Comparison of ENCODE assay signal across 19 cellular contexts in genomic region chr20:39878809-39879208, GRCh38.
DNase-seq lines count a peak whose midpoint lies in the region; ATAC-seq and TF ChIP-seq lines count a peak whose summit lies in the region.
"Had no signal": no experiment of that assay in that cellular context is flagged by ENCODE, and none has a peak within 500 bp of the region (broad histone marks: within the 10 kb centered on the region; RNA-seq: fewer than 3 reads in every experiment).

No MANE protein-coding gene starts in this region.

- intact Hi-C loops in MCF 10A (cut with micrococcal nuclease): no loop called here
- intact Hi-C loops in breast epithelium (cut with DNase I; ENCODE audit: low total_unique reads): no loop called here
- intact Hi-C loops in mammary epithelial cell (cut with micrococcal nuclease): loop anchor here (10.0 kb wide), 2 partner anchors 354 to 454 kb away; no protein-coding TSS in a partner anchor

- H4K20me1 ChIP-seq in mammary epithelial cell (ENCODE audit: insufficient read depth, low read length) (no peaks in the 10 kb centered on the region), smooth muscle cell (ENCODE audit: low read depth) (no peaks in the 10 kb centered on the region)
- H4K20me1 ChIP-seq: BLaER1 had no signal

- H3K9ac ChIP-seq in mammary epithelial cell (ENCODE audit: insufficient read depth, low read length): no peak overlapping the region
- no peak overlapping the region for H3K9ac ChIP-seq in smooth muscle cell (ENCODE audit: low read depth)
- H3K9ac ChIP-seq: BLaER1 had no signal

- DNase-seq in MCF 10A (ENCODE audit: unreplicated experiment) (peak; percentile 60), breast epithelium (ENCODE audit: low spot score in 2 of 2) (no peak), mammary epithelial cell (peak; percentile 68), fibroblast of villous mesenchyme (ENCODE audit: low read depth) (peak; percentile 30), smooth muscle cell (lab: John Stamatoyannopoulos, UW; ENCODE audit: unreplicated experiment) (no peak), upper lobe of left lung (no peak)
- DNase-seq in natural killer cell treated with Interleukin-12 subunit alpha and Interleukin-12 subunit beta and Interleukin-15 and Interleukin-18, amount 100 ng/mL, for 72 hours (ENCODE audit: low spot score): no peak
- DNase-seq: 8988T; CD8-positive, alpha-beta memory T cell; DND-41; GDM1; HFFc6; Karpas-422; NCI-H1105; NCI-H1694; NCI-H226 had no signal

- ATAC-seq in GM21526 (IDR thresholded peaks at IDR 0.05; ENCODE audit: low FRiP score, unreplicated experiment) (no peak), upper lobe of left lung (ENCODE audit: low FRiP score in 2 of 2) (no peak)
- no peak for ATAC-seq in natural killer cell treated with Interleukin-12 subunit alpha and Interleukin-12 subunit beta and Interleukin-15 and Interleukin-18, amount 100 ng/mL, for 72 hours

- CTCF ChIA-PET in MCF 10A (lab: Yijun Ruan, JAX): interaction anchor here (0.5 to 3.6 kb wide), 20 partner anchors 13 to 1090 kb away, joined by 3 to 17 read pairs (median 4); partner anchors contain the start of gene MAFB
- CTCF ChIA-PET in mammary epithelial cell (lab: Charles Lee; ENCODE audit: low non-redundant PET): interaction anchor here (0.6 kb wide), 1 partner anchor 295 kb away, joined by 3 read pairs; no protein-coding TSS in a partner anchor

- H3K79me2 ChIP-seq in mammary epithelial cell (ENCODE audit: insufficient read depth, low read length) (no peaks in the 10 kb centered on the region), smooth muscle cell (ENCODE audit: low read depth) (no peaks in the 10 kb centered on the region)

- H3K4me2 ChIP-seq in mammary epithelial cell (ENCODE audit: insufficient read depth, low read depth, low read length) (peak overlapping the region; percentile 12), smooth muscle cell (no peak overlapping the region)
- H3K4me2 ChIP-seq: BLaER1 had no signal

- H3K27me3 Mint-ChIP-seq in MCF 10A (ENCODE audit: insufficient read depth, unreplicated experiment): no peaks in the 10 kb centered on the region
- H3K27me3 Mint-ChIP-seq in natural killer cell treated with Interleukin-12 subunit alpha and Interleukin-12 subunit beta and Interleukin-15 and Interleukin-18, amount 100 ng/mL, for 72 hours: no peaks in the 10 kb centered on the region
- H3K27me3 Mint-ChIP-seq: CD8-positive, alpha-beta memory T cell had no signal

- no peaks in the 10 kb centered on the region for H3K36me3 ChIP-seq in breast epithelium
- H3K36me3 ChIP-seq in mammary epithelial cell (ENCODE audit: insufficient read depth, low read length): no peaks in the 10 kb centered on the region
- H3K36me3 ChIP-seq in smooth muscle cell (ENCODE audit: low read depth): no peaks in the 10 kb centered on the region
- H3K36me3 ChIP-seq in upper lobe of left lung: no peaks in the 10 kb centered on the region
- H3K36me3 ChIP-seq: BLaER1, SJSA1 had no signal

- TF ChIP-seq EP300 in upper lobe of left lung (IDR thresholded peaks at IDR 0.05): no peak

- H3K9me3 Mint-ChIP-seq in MCF 10A (ENCODE audit: unreplicated experiment): no peaks in the 10 kb centered on the region
- no peaks in the 10 kb centered on the region for H3K9me3 Mint-ChIP-seq in natural killer cell treated with Interleukin-12 subunit alpha and Interleukin-12 subunit beta and Interleukin-15 and Interleukin-18, amount 100 ng/mL, for 72 hours
- H3K9me3 Mint-ChIP-seq: HFFc6 had no signal

- H3K9me3 ChIP-seq in breast epithelium (no peaks in the 10 kb centered on the region), mammary epithelial cell (replicated peaks; ENCODE audit: insufficient read depth, low read length) (no peaks in the 10 kb centered on the region), smooth muscle cell (replicated peaks; ENCODE audit: low read depth) (no peaks in the 10 kb centered on the region), upper lobe of left lung (no peaks in the 10 kb centered on the region)
- H3K9me3 ChIP-seq: SJSA1 had no signal

- no peak overlapping the region for H3K4me3 Mint-ChIP-seq in MCF 10A (ENCODE audit: unreplicated experiment)
- H3K4me3 Mint-ChIP-seq in natural killer cell treated with Interleukin-12 subunit alpha and Interleukin-12 subunit beta and Interleukin-15 and Interleukin-18, amount 100 ng/mL, for 72 hours: no peak overlapping the region
- H3K4me3 Mint-ChIP-seq: CD8-positive, alpha-beta memory T cell; HFFc6 had no signal

- POLR2A ChIA-PET in MCF 10A (lab: Yijun Ruan, JAX): interaction anchor here (0.6 to 2.2 kb wide), 8 partner anchors 9 to 810 kb away, joined by 3 to 11 read pairs (median 4); partner anchors contain the start of gene MAFB

- TF ChIP-seq CTCF in MCF 10A (IDR thresholded peaks at IDR 0.05; ENCODE audit: unreplicated experiment) (no peak), breast epithelium (IDR thresholded peaks at IDR 0.05) (no peak), mammary epithelial cell (conservative IDR thresholded peaks at IDR 0.05 in 1 of 2, IDR thresholded peaks at IDR 0.05 in 1 of 2; ENCODE audit: extremely low read depth in 1 of 2, insufficient read depth in 1 of 2, low read depth in 1 of 2, low read length in 2 of 2) (no peak), fibroblast of villous mesenchyme (IDR thresholded peaks at IDR 0.05; ENCODE audit: insufficient read depth, low read depth, low read length) (no peak), smooth muscle cell (IDR thresholded peaks at IDR 0.05; ENCODE audit: borderline replicate concordance, insufficient read depth, poor library complexity, severe bottlenecking) (no peak), upper lobe of left lung (IDR thresholded peaks at IDR 0.05) (no peak)

- dilution Hi-C loops in mammary epithelial cell (cut with HindIII; ENCODE audit: low sequenced_read_pairs): no loop called here

- H3K27me3 ChIP-seq in breast epithelium: no peaks in the 10 kb centered on the region
- no peaks in the 10 kb centered on the region for H3K27me3 ChIP-seq in mammary epithelial cell (ENCODE audit: insufficient read depth, low read length)
- H3K27me3 ChIP-seq in smooth muscle cell (ENCODE audit: low read depth): no peaks in the 10 kb centered on the region
- H3K27me3 ChIP-seq in upper lobe of left lung: no peaks in the 10 kb centered on the region
- H3K27me3 ChIP-seq: BLaER1, SJSA1 had no signal

- peaks cover 10% of the 10 kb centered on the region for H3F3A ChIP-seq in smooth muscle cell (ENCODE audit: low read depth)

- no TSS peak for BruUV-seq in MCF 10A (replicated peaks; lab: Mats Ljungman, UMichigan)
- BruUV-seq in mammary epithelial cell (replicated peaks; lab: Mats Ljungman, UMichigan): no TSS peak

- no peaks in the 10 kb centered on the region for H3K4me1 ChIP-seq in breast epithelium
- H3K4me1 ChIP-seq in mammary epithelial cell (ENCODE audit: insufficient read depth, low read length): peaks cover 18% of the 10 kb centered on the region
- H3K4me1 ChIP-seq in smooth muscle cell (ENCODE audit: low read depth): no peaks in the 10 kb centered on the region
- H3K4me1 ChIP-seq in upper lobe of left lung: peaks cover 0 to 4% (median 1%) of the 10 kb centered on the region in 4 donors
- H3K4me1 ChIP-seq: BLaER1, SJSA1 had no signal

- no peak for TF ChIP-seq POLR2A in breast epithelium (IDR thresholded peaks at IDR 0.05)
- TF ChIP-seq POLR2A in upper lobe of left lung (IDR thresholded peaks at IDR 0.05): no peak

- H3K36me3 Mint-ChIP-seq in MCF 10A (ENCODE audit: insufficient read depth, unreplicated experiment): no peaks in the 10 kb centered on the region
- no peaks in the 10 kb centered on the region for H3K36me3 Mint-ChIP-seq in natural killer cell treated with Interleukin-12 subunit alpha and Interleukin-12 subunit beta and Interleukin-15 and Interleukin-18, amount 100 ng/mL, for 72 hours
- H3K36me3 Mint-ChIP-seq: CD8-positive, alpha-beta memory T cell had no signal

- no peak overlapping the region for H3K4me3 ChIP-seq in breast epithelium
- no peak overlapping the region for H3K4me3 ChIP-seq in mammary epithelial cell (replicated peaks in 1 of 3; ENCODE audit: insufficient read depth in 1 of 3, low read depth in 2 of 3, low read length in 3 of 3)
- H3K4me3 ChIP-seq in fibroblast of villous mesenchyme (ENCODE audit: low read depth, low read length): no peak overlapping the region
- H3K4me3 ChIP-seq in smooth muscle cell: no peak overlapping the region
- H3K4me3 ChIP-seq in upper lobe of left lung: no peak overlapping the region
- H3K4me3 ChIP-seq: BLaER1, SJSA1 had no signal

- H3K27ac Mint-ChIP-seq in MCF 10A (ENCODE audit: low read depth, unreplicated experiment): peak overlapping the region; percentile 0
- no peak overlapping the region for H3K27ac Mint-ChIP-seq in natural killer cell treated with Interleukin-12 subunit alpha and Interleukin-12 subunit beta and Interleukin-15 and Interleukin-18, amount 100 ng/mL, for 72 hours
- H3K27ac Mint-ChIP-seq: CD8-positive, alpha-beta memory T cell; HFFc6 had no signal

- in situ Hi-C loops in mammary epithelial cell (cut with MboI; ENCODE audit: low sequenced_read_pairs in 2 of 2): loop anchor here in 1 of 2 donors (25.0 kb wide), 3 partner anchors 592 to 1058 kb away; partner anchors contain the start of gene MAFB

- H3K27ac ChIP-seq in breast epithelium (no peak overlapping the region), mammary epithelial cell (ENCODE audit: insufficient read depth, low read depth, low read length) (no peak overlapping the region), smooth muscle cell (ENCODE audit: low read depth) (peak overlapping the region; percentile 41), upper lobe of left lung (no peak overlapping the region)
- H3K27ac ChIP-seq: BLaER1, SJSA1 had no signal

- H2AFZ ChIP-seq in mammary epithelial cell (ENCODE audit: low read depth, low read length) (peak overlapping the region; percentile 56), smooth muscle cell (ENCODE audit: low read depth) (no peak overlapping the region)

- peaks cover 48% of the 10 kb centered on the region for H3K4me1 Mint-ChIP-seq in MCF 10A (ENCODE audit: insufficient read depth, unreplicated experiment)
- H3K4me1 Mint-ChIP-seq in natural killer cell treated with Interleukin-12 subunit alpha and Interleukin-12 subunit beta and Interleukin-15 and Interleukin-18, amount 100 ng/mL, for 72 hours (ENCODE audit: low read depth in 2 of 2): peaks cover 0 to 2% of the 10 kb centered on the region in 2 donors

- 0% methylated on average over 2 of the region's 2 CpGs for WGBS in mammary epithelial cell (ENCODE audit: low coverage, missing lambda C conversion rate)
- 0% methylated on average over 2 of the region's 2 CpGs for WGBS in smooth muscle cell (ENCODE audit: low lambda C conversion rate)
- 59 to 60% methylated on average over 2 of the region's 2 CpGs for WGBS in upper lobe of left lung, 2 donors

Comparison
In these comparisons a context has a peak if more than half of its experiments do, and no peak if none do; other contexts are left out.
1. DNase-seq: peak in MCF 10A (single experiment), mammary epithelial cell (single experiment) and fibroblast of villous mesenchyme (single experiment); none in breast epithelium (0 of 2), smooth muscle cell (single experiment), natural killer cell treated with Interleukin-12 subunit alpha and Interleukin-12 subunit beta and Interleukin-15 and Interleukin-18, amount 100 ng/mL, for 72 hours (single experiment) and upper lobe of left lung (0 of 2).